Comparison of ENCODE assay signal across 13 cellular contexts in the genomic region with DNA sequence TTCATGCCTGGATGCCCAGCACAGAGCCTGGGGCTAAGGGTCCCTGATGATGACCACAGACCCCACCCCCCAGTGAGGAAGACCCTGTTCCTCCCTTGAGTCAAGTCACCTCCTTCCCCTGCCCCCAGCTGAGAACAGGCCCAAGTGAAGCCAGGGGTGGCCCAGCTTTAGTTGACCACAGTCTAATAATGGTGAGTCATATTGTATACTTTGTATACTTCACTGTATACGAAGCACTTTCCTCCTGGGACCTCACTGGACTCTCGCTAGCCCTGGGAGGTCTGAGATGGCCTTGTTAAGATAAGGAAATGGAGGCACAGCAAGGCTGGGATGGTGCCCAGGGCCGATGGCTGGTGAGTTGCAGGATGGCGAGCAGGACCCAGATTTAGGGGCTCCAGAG. TPM values are rescaled to one million over a fixed set of nuclear protein-coding genes. Genes with fewer than 3 reads are reported as not detected.
"Had no signal": no experiment of that assay in that cellular context is flagged by ENCODE, and none has a peak within 500 bp of the region (broad histone marks: within the 10 kb centered on the region; RNA-seq: fewer than 3 reads in every experiment).

No MANE protein-coding gene starts in this region.

- H3K27ac ChIP-seq: gastrocnemius medialis, hepatocyte, psoas muscle, right lobe of liver, uterus had no signal

- H3K27me3 ChIP-seq: right lobe of liver, uterus had no signal

- H3K4me3 ChIP-seq: gastrocnemius medialis, hepatocyte, psoas muscle, right lobe of liver, uterus had no signal

- H3K4me1 ChIP-seq: uterus had no signal

- ATAC-seq: gastrocnemius medialis, left lobe of liver, psoas muscle, right lobe of liver had no signal

- DNase-seq: activated CD4-positive, alpha-beta T cell treated with anti-CD3 and anti-CD28 coated beads, Interleukin-2, amount 10 ng/mL, durations not matched to agents 7 days and 5 days; activated naive CD8-positive, alpha-beta T cell treated with anti-CD3 and anti-CD28 coated beads, Interleukin-2, amount 10 ng/mL, durations not matched to agents 7 days and 5 days; effector CD8-positive, alpha-beta T cell; gastrocnemius medialis; psoas muscle; right lobe of liver; T-helper 2 cell; uterus had no signal

- H3K36me3 ChIP-seq: gastrocnemius medialis, right lobe of liver, uterus had no signal

- H3K9me3 ChIP-seq: gastrocnemius medialis, psoas muscle, right lobe of liver, uterus had no signal

- H3K4me2 ChIP-seq: hepatocyte had no signal

RNA-seq across cellular contexts. Expression of a gene that starts 3.7 kb away (rescaled TPM):
- total RNA-seq: activated CD4-positive, alpha-beta T cell treated with anti-CD3 and anti-CD28 coated beads, Interleukin-2, amount 10 ng/mL, durations not matched to agents 7 days and 5 days; activated naive CD8-positive, alpha-beta T cell treated with anti-CD3 and anti-CD28 coated beads, Interleukin-2, amount 10 ng/mL, durations not matched to agents 7 days and 5 days; activated T-helper 1 cell treated with anti-CD3 and anti-CD28 coated beads, Interleukin-12 subunit alpha, Interleukin-12 subunit beta, Interleukin-2, Interleukin-4 antibody, amounts not matched to agents 30 ng/mL and 10 ng/mL and 1 ng/mL, durations not matched to agents 14 hours and 24 hours and 36 hours; endothelial cell of umbilical vein; gastrocnemius medialis; left lobe of liver; lung microvascular endothelial cell had no signal
